16 cellular contexts compared by ENCODE assay signal in the genomic region with DNA sequence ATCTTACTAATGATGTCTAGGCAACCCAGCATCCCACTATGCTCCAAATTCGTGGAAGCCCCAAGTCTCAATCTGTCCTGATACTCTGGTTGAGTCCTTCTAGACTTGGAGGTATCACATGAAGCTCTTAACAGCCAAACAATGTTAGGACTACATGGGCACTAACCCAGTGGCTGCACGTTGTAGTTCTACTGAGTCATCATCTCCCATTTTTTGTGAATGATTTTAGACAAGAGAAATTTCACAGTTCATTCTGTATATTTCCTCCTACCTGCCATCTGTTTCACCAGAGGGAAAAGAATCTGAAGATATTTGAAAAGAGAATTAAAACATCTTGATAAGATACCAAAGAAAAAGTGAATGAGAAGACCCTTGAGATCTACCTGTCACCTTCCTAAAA. TPM values are rescaled to one million over a fixed set of nuclear protein-coding genes. Genes with fewer than 3 reads are reported as not detected.
A peak's percentile ranks its signal among the peaks of the same experiment; 100 is the strongest.
DNase-seq lines count a peak whose midpoint lies in the region; ATAC-seq and TF ChIP-seq lines count a peak whose summit lies in the region.
"Had no signal": no experiment of that assay in that cellular context is flagged by ENCODE, and none has a peak within 500 bp of the region (broad histone marks: within the 10 kb centered on the region; RNA-seq: fewer than 3 reads in every experiment).

No MANE protein-coding gene starts in this region.

- ATAC-seq in psoas muscle (no peak), HG03280 (IDR thresholded peaks at IDR 0.05; ENCODE audit: unreplicated experiment) (no peak)
- no peak for ATAC-seq in naive thymus-derived CD4-positive, alpha-beta T cell
- ATAC-seq: CD8-positive, alpha-beta T cell; GM12878; GM23338 had no signal

- CTCF ChIA-PET in naive thymus-derived CD4-positive, alpha-beta T cell (lab: Charles Lee) = no interaction called here

- TF ChIP-seq CTCF in HFFc6 (IDR thresholded peaks at IDR 0.05) (no peak), psoas muscle (IDR thresholded peaks at IDR 0.05) (no peak)

- no peak overlapping the region for H3K27ac Mint-ChIP-seq in HFFc6
- H3K27ac Mint-ChIP-seq in naive thymus-derived CD4-positive, alpha-beta T cell = no peak overlapping the region
- H3K27ac Mint-ChIP-seq: B cell; CD8-positive, alpha-beta T cell; GM23338 had no signal

- DNase-seq in AG20443 (ENCODE audit: low spot score) = peak; percentile 39
- peak; percentile 16 for DNase-seq in HFFc6
- peak; percentile 46 for DNase-seq in middle frontal gyrus (ENCODE audit: extremely low spot score, low spot score)
- no peak for DNase-seq in psoas muscle
- no peak for DNase-seq in naive thymus-derived CD4-positive, alpha-beta T cell
- DNase-seq: Calu3; CD8-positive, alpha-beta T cell; DMS79 treated with DMSO at 0.1 percent for 48 hours; GF-D8; HCEC 1CT; KG1 had no signal

- POLR2A ChIA-PET in naive thymus-derived CD4-positive, alpha-beta T cell (lab: Charles Lee) = no interaction called here

- H3K36me3 Mint-ChIP-seq in HFFc6 (ENCODE audit: low read depth) = no peaks in the 10 kb centered on the region
- H3K36me3 Mint-ChIP-seq in naive thymus-derived CD4-positive, alpha-beta T cell = peaks cover 0 to 4% (median 0%) of the 10 kb centered on the region in 5 donors
- H3K36me3 Mint-ChIP-seq: CD8-positive, alpha-beta T cell had no signal

- H3K27ac ChIP-seq in psoas muscle = no peak overlapping the region
- no peak overlapping the region for H3K27ac ChIP-seq in naive thymus-derived CD4-positive, alpha-beta T cell (ENCODE audit: low read depth, low read length)
- H3K27ac ChIP-seq: BLaER1 treated with 17β-estradiol and CSF1 and Interleukin-3, amounts not matched to agents 10 nM and 100 nM had no signal

- H3K4me3 Mint-ChIP-seq in HFFc6 = no peak overlapping the region
- no peak overlapping the region for H3K4me3 Mint-ChIP-seq in naive thymus-derived CD4-positive, alpha-beta T cell
- H3K4me3 Mint-ChIP-seq: B cell; CD8-positive, alpha-beta T cell; GM23338 had no signal

- H3K36me3 ChIP-seq in psoas muscle (ENCODE audit: insufficient read depth in 1 of 2, low read depth in 1 of 2) = no peaks in the 10 kb centered on the region
- H3K36me3 ChIP-seq in naive thymus-derived CD4-positive, alpha-beta T cell (ENCODE audit: control insufficient read depth in 2 of 3, insufficient read depth in 3 of 3, low read length in 3 of 3) = no peaks in the 10 kb centered on the region
- H3K36me3 ChIP-seq: BLaER1 treated with 17β-estradiol and CSF1 and Interleukin-3, amounts not matched to agents 10 nM and 100 nM had no signal

- 57 to 80% (median 62%) methylated on average over 2 of the region's 2 CpGs for WGBS in psoas muscle, 3 donors

- H3K27me3 Mint-ChIP-seq in HFFc6 (ENCODE audit: insufficient read depth) = peaks cover 5% of the 10 kb centered on the region
- peaks cover 18 to 41% (median 24%) of the 10 kb centered on the region in 5 donors for H3K27me3 Mint-ChIP-seq in naive thymus-derived CD4-positive, alpha-beta T cell

- H3K9me3 Mint-ChIP-seq in HFFc6 = no peaks in the 10 kb centered on the region
- peaks cover 0 to 2% (median 0%) of the 10 kb centered on the region in 11 donors for H3K9me3 Mint-ChIP-seq in naive thymus-derived CD4-positive, alpha-beta T cell
- H3K9me3 Mint-ChIP-seq: CD8-positive, alpha-beta T cell; GM23338 had no signal

- no peaks in the 10 kb centered on the region for H3K4me1 ChIP-seq in psoas muscle
- no peaks in the 10 kb centered on the region for H3K4me1 ChIP-seq in naive thymus-derived CD4-positive, alpha-beta T cell (ENCODE audit: control insufficient read depth in 2 of 2, insufficient read depth in 2 of 2, low read length in 2 of 2)
- H3K4me1 ChIP-seq: BLaER1 treated with 17β-estradiol and CSF1 and Interleukin-3, amounts not matched to agents 10 nM and 100 nM had no signal

- peaks cover 22% of the 10 kb centered on the region for H3K4me1 Mint-ChIP-seq in HFFc6 (ENCODE audit: low read depth)
- no peaks in the 10 kb centered on the region for H3K4me1 Mint-ChIP-seq in naive thymus-derived CD4-positive, alpha-beta T cell

- intact Hi-C loops in psoas muscle (cut with DNase I) = loop anchor here in 1 of 2 donors (5.0 kb wide), 1 partner anchor 35 kb away; no protein-coding TSS in a partner anchor
- intact Hi-C loops in naive thymus-derived CD4-positive, alpha-beta T cell (cut with micrococcal nuclease) = no loop called here

- no peaks in the 10 kb centered on the region for H3K9me3 ChIP-seq in psoas muscle
- no peaks in the 10 kb centered on the region for H3K9me3 ChIP-seq in naive thymus-derived CD4-positive, alpha-beta T cell (ENCODE audit: control insufficient read depth in 2 of 3, low read length in 3 of 3)
- H3K9me3 ChIP-seq: BLaER1 treated with 17β-estradiol and CSF1 and Interleukin-3, amounts not matched to agents 10 nM and 100 nM had no signal

- no peak overlapping the region for H3K4me3 ChIP-seq in psoas muscle
- no peak overlapping the region for H3K4me3 ChIP-seq in naive thymus-derived CD4-positive, alpha-beta T cell (ENCODE audit: low read length)
- H3K4me3 ChIP-seq: BLaER1 treated with 17β-estradiol and CSF1 and Interleukin-3, amounts not matched to agents 10 nM and 100 nM; GM12878; GM23338 had no signal

- H3K27me3 ChIP-seq in psoas muscle (ENCODE audit: insufficient read depth in 3 of 3, low read length in 2 of 3) = no peaks in the 10 kb centered on the region
- H3K27me3 ChIP-seq in naive thymus-derived CD4-positive, alpha-beta T cell (ENCODE audit: control insufficient read depth in 2 of 2, insufficient read depth in 2 of 2, low read length in 2 of 2) = no peaks in the 10 kb centered on the region

RNA-seq across cellular contexts. Expression of gene WWTR1, which starts 9.8 kb away (rescaled TPM):
- 10 to 100 TPM; 41.5 to 49.7 (median 45.5) TPM for total RNA-seq in HFFc6 (2021; fragmentation: NEBNext Ultra II Directional; extraction: Animal tissue kit (Norgen Biotek cat#: 25700))
- 10 to 100 TPM; 13.3 to 52.9 (median 30.1) TPM for total RNA-seq in psoas muscle
- polyA plus RNA-seq in psoas muscle = 10 to 100 TPM in 1 of 3 donors, 1 to 10 TPM in 2; 6.7 to 53.5 (median 6.7) TPM
- total RNA-seq in naive thymus-derived CD4-positive, alpha-beta T cell = under 1 TPM; 0.19 to 0.56 (median 0.34) TPM
- under 1 TPM in 1 of 2 donors, not detected in 1; 0.17 TPM for polyA plus RNA-seq in naive thymus-derived CD4-positive, alpha-beta T cell

Comparison
In these comparisons a context has a peak if more than half of its experiments do, and no peak if none do; other contexts are left out.
1. DNase-seq: peak in AG20443 (single experiment), HFFc6 (single experiment) and middle frontal gyrus (single experiment); none in psoas muscle (0 of 2) and naive thymus-derived CD4-positive, alpha-beta T cell (0 of 9).
2. RNA of gene WWTR1, which starts 9.8 kb away (total RNA-seq): 41.5 to 49.7 TPM in HFFc6 and 13.3 to 52.9 TPM in psoas muscle; 0.19 to 0.56 TPM in naive thymus-derived CD4-positive, alpha-beta T cell; every median in the first group is over 4 times any median in the second.